ENCODE assay signal across 12 cellular contexts in genomic region chr22:49923445-49923844, GRCh38. TPM values are rescaled to one million over a fixed set of nuclear protein-coding genes. Genes with fewer than 3 reads are reported as not detected.
DNase-seq lines count a peak whose midpoint lies in the region; ATAC-seq, FAIRE-seq and TF ChIP-seq lines count a peak whose summit lies in the region.
"Had no signal": no experiment of that assay in that cellular context is flagged by ENCODE, and none has a peak within 500 bp of the region (broad histone marks: within the 10 kb centered on the region; RNA-seq: fewer than 3 reads in every experiment).

No MANE protein-coding gene starts in this region.

- FAIRE-seq in RCC 7860 (lab: Jason Lieb, UNC): no peak

- no peaks in the 10 kb centered on the region for H3K27me3 Mint-ChIP-seq in activated T-helper 2 cell treated with anti-CD3 and anti-CD28 coated beads, Interferon-gamma antibody, Interleukin-2, Interleukin-4, amounts not matched to agents 10 μg/mL and 5 μg/mL and 100 μg/mL, durations not matched to agents 14 hours and 24 hours and 36 hours (ENCODE audit: low read depth)
- H3K27me3 Mint-ChIP-seq in memory B cell: no peaks in the 10 kb centered on the region

- no peak overlapping the region for H3K27ac ChIP-seq in transverse colon
- H3K27ac ChIP-seq: vagina, VCaP had no signal

- DNase-seq in GM06990 (ENCODE audit: extremely low read depth, insufficient read length) (peak; percentile 85), HFF-Myc (ENCODE audit: extremely low read depth, low read depth) (no peak), memory B cell (ENCODE audit: low spot score in 2 of 2) (peak in 1 of 2 donors; percentile 51), kidney tubule cell (ENCODE audit: low spot score) (no peak), transverse colon (no peak), RCC 7860 (ENCODE audit: low spot score) (no peak)
- DNase-seq in activated T-helper 2 cell treated with anti-CD3 and anti-CD28 coated beads, Interferon-gamma antibody, Interleukin-2, Interleukin-4, amounts not matched to agents 10 μg/mL and 5 μg/mL and 100 μg/mL, durations not matched to agents 14 hours and 24 hours and 36 hours (ENCODE audit: low spot score): no peak
- DNase-seq: activated naive CD4-positive, alpha-beta T cell treated with anti-CD3 and anti-CD28 coated beads, Interleukin-2, amount 50 U/mL, for 16 hours; NCI-H2107 had no signal

- TF ChIP-seq CTCF in GM06990 (IDR thresholded peaks at IDR 0.05; ENCODE audit: insufficient read depth, low read length, poor library complexity, severe bottlenecking): peak; percentile 75
- peak; percentile 26 for TF ChIP-seq CTCF in HFF-Myc (IDR thresholded peaks at IDR 0.05; ENCODE audit: low read depth, low read length, missing control alignments)
- peak in 1 of 5 experiments; percentile 14 for TF ChIP-seq CTCF in transverse colon (IDR thresholded peaks at IDR 0.05)

- peak overlapping the region; percentile 12 for H3K27ac Mint-ChIP-seq in activated T-helper 2 cell treated with anti-CD3 and anti-CD28 coated beads, Interferon-gamma antibody, Interleukin-2, Interleukin-4, amounts not matched to agents 10 μg/mL and 5 μg/mL and 100 μg/mL, durations not matched to agents 14 hours and 24 hours and 36 hours
- peak overlapping the region; percentile 58 for H3K27ac Mint-ChIP-seq in memory B cell
- H3K27ac Mint-ChIP-seq: mesothelial cell of epicardium had no signal

- H3K4me3 ChIP-seq in GM06990 (replicated peaks; ENCODE audit: low read depth, low read length) (no peak overlapping the region), HFF-Myc (replicated peaks; ENCODE audit: low read depth, low read length) (no peak overlapping the region), transverse colon (no peak overlapping the region)
- H3K4me3 ChIP-seq: vagina had no signal

- no peak for TF ChIP-seq EP300 in transverse colon (IDR thresholded peaks at IDR 0.05; ENCODE audit: low read depth)

- no peaks in the 10 kb centered on the region for H3K9me3 Mint-ChIP-seq in activated T-helper 2 cell treated with anti-CD3 and anti-CD28 coated beads, Interferon-gamma antibody, Interleukin-2, Interleukin-4, amounts not matched to agents 10 μg/mL and 5 μg/mL and 100 μg/mL, durations not matched to agents 14 hours and 24 hours and 36 hours
- no peaks in the 10 kb centered on the region for H3K9me3 Mint-ChIP-seq in memory B cell
- H3K9me3 Mint-ChIP-seq: mesothelial cell of epicardium had no signal

- ATAC-seq in memory B cell (ENCODE audit: low read depth): peak; percentile 21

- H3K4me3 Mint-ChIP-seq in activated T-helper 2 cell treated with anti-CD3 and anti-CD28 coated beads, Interferon-gamma antibody, Interleukin-2, Interleukin-4, amounts not matched to agents 10 μg/mL and 5 μg/mL and 100 μg/mL, durations not matched to agents 14 hours and 24 hours and 36 hours (ENCODE audit: low read depth): no peak overlapping the region
- no peak overlapping the region for H3K4me3 Mint-ChIP-seq in memory B cell
- H3K4me3 Mint-ChIP-seq: mesothelial cell of epicardium had no signal

- peaks cover 35% of the 10 kb centered on the region for H3K36me3 Mint-ChIP-seq in activated T-helper 2 cell treated with anti-CD3 and anti-CD28 coated beads, Interferon-gamma antibody, Interleukin-2, Interleukin-4, amounts not matched to agents 10 μg/mL and 5 μg/mL and 100 μg/mL, durations not matched to agents 14 hours and 24 hours and 36 hours (ENCODE audit: low read depth)
- H3K36me3 Mint-ChIP-seq in memory B cell: no peaks in the 10 kb centered on the region

- no peak for TF ChIP-seq POLR2A in transverse colon (IDR thresholded peaks at IDR 0.05)

- WGBS in transverse colon (ENCODE audit: low coverage in 1 of 2), 2 donors: 61 to 81% methylated on average over 5 to 16 of the region's 16 CpGs

- H3K36me3 ChIP-seq in GM06990 (ENCODE audit: control insufficient read depth, insufficient read depth, low read length) (peaks cover 17% of the 10 kb centered on the region), transverse colon (no peaks in the 10 kb centered on the region)

- intact Hi-C loops in activated T-helper 2 cell treated with anti-CD3 and anti-CD28 coated beads, Interferon-gamma antibody, Interleukin-2, Interleukin-4, amounts not matched to agents 10 μg/mL and 5 μg/mL and 100 μg/mL, durations not matched to agents 14 hours and 24 hours and 36 hours (cut with micrococcal nuclease): no loop called here
- intact Hi-C loops in transverse colon (cut with DNase I; ENCODE audit: low total_unique reads): loop anchor here (5.0 kb wide), 1 partner anchor 156 kb away; no protein-coding TSS in a partner anchor

- peaks cover 26% of the 10 kb centered on the region for H3K4me1 Mint-ChIP-seq in activated T-helper 2 cell treated with anti-CD3 and anti-CD28 coated beads, Interferon-gamma antibody, Interleukin-2, Interleukin-4, amounts not matched to agents 10 μg/mL and 5 μg/mL and 100 μg/mL, durations not matched to agents 14 hours and 24 hours and 36 hours (ENCODE audit: low read depth)
- peaks cover 15% of the 10 kb centered on the region for H3K4me1 Mint-ChIP-seq in memory B cell

- peaks cover 5 to 12% (median 9%) of the 10 kb centered on the region in 4 donors for H3K4me1 ChIP-seq in transverse colon

- in situ Hi-C loops in transverse colon (cut with MboI; ENCODE audit: low pct_ligation_motif_present in 1 of 4, low pct_unique_long_range_greater_than_20kb in 1 of 4, low sequenced_read_pairs in 3 of 4): loop anchor here in 2 of 4 donors (10.0 kb wide), 1 partner anchor 111 kb away; no protein-coding TSS in a partner anchor

- no peaks in the 10 kb centered on the region for H3K9me3 ChIP-seq in transverse colon
- H3K9me3 ChIP-seq: vagina had no signal

- no peaks in the 10 kb centered on the region for H3K27me3 ChIP-seq in GM06990 (replicated peaks; ENCODE audit: control insufficient read depth, insufficient read depth, low read length)
- H3K27me3 ChIP-seq in transverse colon: no peaks in the 10 kb centered on the region
- H3K27me3 ChIP-seq: vagina had no signal

RNA-seq across cellular contexts. Expression of gene CRELD2, which starts 5.0 kb away (rescaled TPM):
- 49.9 and 52.9 TPM in 2 replicates for total RNA-seq in activated T-helper 2 cell treated with anti-CD3 and anti-CD28 coated beads, Interferon-gamma antibody, Interleukin-2, Interleukin-4, amounts not matched to agents 10 μg/mL and 5 μg/mL and 100 μg/mL, durations not matched to agents 14 hours and 24 hours and 36 hours
- total RNA-seq in transverse colon: 10 to 100 TPM; 31.0 to 37.9 (median 36.4) TPM

RNA-seq across cellular contexts. Expression of gene ALG12, which starts 5.2 kb away (rescaled TPM):
- 15.5 and 16.5 TPM in 2 replicates for total RNA-seq in activated T-helper 2 cell treated with anti-CD3 and anti-CD28 coated beads, Interferon-gamma antibody, Interleukin-2, Interleukin-4, amounts not matched to agents 10 μg/mL and 5 μg/mL and 100 μg/mL, durations not matched to agents 14 hours and 24 hours and 36 hours
- 10 to 100 TPM; 10.1 to 24.4 (median 18.3) TPM for total RNA-seq in transverse colon

RNA-seq across cellular contexts. Expression of gene PIM3, which starts 37.1 kb away (rescaled TPM):
- 215 TPM in 2 replicates for total RNA-seq in activated T-helper 2 cell treated with anti-CD3 and anti-CD28 coated beads, Interferon-gamma antibody, Interleukin-2, Interleukin-4, amounts not matched to agents 10 μg/mL and 5 μg/mL and 100 μg/mL, durations not matched to agents 14 hours and 24 hours and 36 hours
- total RNA-seq in transverse colon: 100 to 1,000 TPM; 115 to 290 (median 147) TPM
